Comparison of ENCODE assay signal across 8 cellular contexts in genomic region chr5:36382890-36383289, GRCh38.
"Had no signal": no experiment of that assay in that cellular context is flagged by ENCODE, and none has a peak within 500 bp of the region (broad histone marks: within the 10 kb centered on the region; RNA-seq: fewer than 3 reads in every experiment).

No MANE protein-coding gene starts in this region.

- DNase-seq: GDM1, GF-D8 had no signal

- ATAC-seq: GM12878 had no signal

- FAIRE-seq: G401.6, GM12878, GM12891, GM12892, GM18507, GM19239 had no signal

- H3K4me3 ChIP-seq: GM12878 had no signal
